In the genomic region with DNA sequence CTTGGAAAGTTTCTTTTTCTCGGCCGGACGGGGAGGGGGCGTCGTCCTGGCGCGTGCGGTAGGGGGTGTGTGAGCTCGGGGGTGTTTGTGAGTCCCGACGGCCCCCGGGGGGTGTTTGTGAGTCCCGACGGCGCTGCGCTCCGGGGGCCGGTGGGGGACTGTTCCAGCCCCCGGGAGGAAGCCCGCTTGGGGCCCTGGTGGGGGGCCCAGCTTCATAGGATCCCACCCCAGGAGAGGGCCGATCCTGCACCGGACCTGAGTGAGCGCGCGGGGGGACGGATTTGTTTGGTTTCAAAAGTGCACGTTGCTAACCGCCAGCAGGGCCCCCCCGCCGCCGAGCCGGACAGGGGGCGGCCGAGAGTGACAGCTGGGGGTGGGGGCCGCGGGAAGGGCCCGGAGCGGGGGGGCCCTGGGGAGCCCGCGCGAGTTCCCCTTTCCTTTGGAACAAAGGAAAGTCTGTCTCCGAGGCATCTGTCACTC, we compare ENCODE assay signal across 8 cellular contexts. TPM values are rescaled to one million over a fixed set of nuclear protein-coding genes. Genes with fewer than 3 reads are reported as not detected.
DNase-seq lines count a peak whose midpoint lies in the region; ATAC-seq, FAIRE-seq and TF ChIP-seq lines count a peak whose summit lies in the region.

No MANE protein-coding gene starts in this region.

- intact Hi-C loops in IMR-90 (cut with micrococcal nuclease) = loop anchor here (2.0 kb wide), 1 partner anchor 31 kb away; the partner anchor contains the start of gene RAB5IF

- no peak for FAIRE-seq in urothelium cell line (lab: Jason Lieb, UNC)

- H3K9me3 Mint-ChIP-seq in naive thymus-derived CD8-positive, alpha-beta T cell = no peaks in the 10 kb centered on the region

- TF ChIP-seq CTCF in IMR-90 (conservative IDR thresholded peaks at IDR 0.05; ENCODE audit: low read depth, low read length) = no peak

- 0 out of 2 replicates have a peak, but pooled peaks have one; percentile 17 for TF ChIP-seq POLR2A in IMR-90 (IDR thresholded peaks at IDR 0.05; ENCODE audit: low read depth, low read length)

- H3K9me1 ChIP-seq in IMR-90 (ENCODE audit: insufficient read depth, low read length) = peaks cover 30% of the 10 kb centered on the region

- no peak overlapping the region; the same call in 1 of the 2 replicates for H3K18ac ChIP-seq in IMR-90 (ENCODE audit: low read depth, low read length)

- H3K14ac ChIP-seq in IMR-90 (replicated peaks; ENCODE audit: low read depth, low read length) = peak overlapping the region; percentile 58; the same call in 1 of the 2 replicates

- peak overlapping the region; percentile 63 for H3K4me2 ChIP-seq in IMR-90 (ENCODE audit: low read depth, low read length)

- H3K4me1 Mint-ChIP-seq in naive thymus-derived CD8-positive, alpha-beta T cell = peaks cover 25 to 60% (median 39%) of the 10 kb centered on the region in 4 donors

- H4K91ac ChIP-seq in IMR-90 (ENCODE audit: insufficient read depth, low read depth, low read length) = no peak overlapping the region

- H2BK120ac ChIP-seq in IMR-90 (ENCODE audit: low read depth, low read length) = no peak overlapping the region; the same call in 1 of the 2 replicates

- CTCF ChIA-PET in IMR-90 (lab: Yijun Ruan, JAX) = no interaction called here

- in situ Hi-C loops in IMR-90 (cut with MboI; ENCODE audit: low sequenced_read_pairs) = no loop called here

- POLR2A ChIA-PET in IMR-90 (lab: Charles Lee; ENCODE audit: unreplicated experiment) = no interaction called here
- POLR2A ChIA-PET in naive thymus-derived CD8-positive, alpha-beta T cell (lab: Charles Lee) = interaction anchor here (0.9 to 18.2 kb wide), 8 partner anchors 12 to 401 kb away, joined by 3 to 448 read pairs (median 8); partner anchors contain the start of genes RAB5IF and SLA2

- H2BK5ac ChIP-seq in IMR-90 (ENCODE audit: low read depth, low read length, poor library complexity, severe bottlenecking) = peak overlapping the region; percentile 18

- H3K36me3 ChIP-seq in IMR-90 (ENCODE audit: control insufficient read depth, insufficient read depth, low read length) = peaks cover 5% of the 10 kb centered on the region

- dilution Hi-C loops in IMR-90 (cut with HindIII; ENCODE audit: low sequenced_read_pairs, unreplicated experiment) = no loop called here

- peak; percentile 50 for DNase-seq in ELF-1 (ENCODE audit: low read depth, low spot score)
- no peak for DNase-seq in IMR-90
- peak; percentile 35 for DNase-seq in activated CD4-positive, alpha-beta T cell treated with anti-CD3 and anti-CD28 coated beads for 48 hours
- peak in 5 of 10 donors; percentile 29 to 72 (median 46) for DNase-seq in naive thymus-derived CD8-positive, alpha-beta T cell
- peak; percentile 32 for DNase-seq in urothelium cell line (ENCODE audit: low spot score)
- no peak for DNase-seq in A172 (ENCODE audit: low spot score)

- 0% methylated on average over 10 of the region's 42 CpGs; no CpG with 5 or more reads in 1 of the 2 experiments for WGBS in IMR-90 (ENCODE audit: extremely low coverage in 2 of 2, insufficient read length in 1 of 2), 2 experiments

- 0 out of 2 replicates have a peak overlapping the region, but pooled peaks have one; percentile 3 for H3K4ac ChIP-seq in IMR-90 (ENCODE audit: low read depth, low read length)

- peak overlapping the region in 8 of 10 donors; percentile 87 to 98 (median 94) for H3K27ac Mint-ChIP-seq in naive thymus-derived CD8-positive, alpha-beta T cell

- H3K9me3 ChIP-seq in IMR-90 (ENCODE audit: control insufficient read depth, insufficient read depth, low read length) = no peaks in the 10 kb centered on the region

- H3K9ac ChIP-seq in IMR-90 (ENCODE audit: low read depth, low read length) = peak overlapping the region; percentile 71

- H3K27ac ChIP-seq in IMR-90 (ENCODE audit: insufficient read depth, low read length) = peak overlapping the region; percentile 81

- H3K4me3 Mint-ChIP-seq in naive thymus-derived CD8-positive, alpha-beta T cell = peak overlapping the region; percentile 33 to 97 (median 84)

- TF ChIP-seq RAD21 in IMR-90 (IDR thresholded peaks at IDR 0.05; ENCODE audit: low read length) = no peak

- no peak overlapping the region for H3K56ac ChIP-seq in IMR-90 (ENCODE audit: extremely low read depth, insufficient read depth, low read length)

- no peak overlapping the region for H2BK15ac ChIP-seq in IMR-90 (ENCODE audit: low read depth, low read length)

- no peak overlapping the region for H4K5ac ChIP-seq in IMR-90 (ENCODE audit: low read depth, low read length)

- H2AK9ac ChIP-seq in IMR-90 (replicated peaks; ENCODE audit: low read depth, low read length, poor library complexity) = peak overlapping the region; percentile 97

- peaks cover 35% of the 10 kb centered on the region for H4K20me1 ChIP-seq in IMR-90 (ENCODE audit: insufficient read depth, low read length)

- H3K4me3 ChIP-seq in IMR-90 (ENCODE audit: insufficient read depth, low read depth, low read length) = peak overlapping the region; percentile 60

- H2BK20ac ChIP-seq in IMR-90 (ENCODE audit: low read depth, low read length) = no peak overlapping the region

- ATAC-seq in IMR-90 (ENCODE audit: low read depth) = peak; percentile 3
- peak; percentile 23 for ATAC-seq in esophagus mucosa
- peak; percentile 4 to 9 for ATAC-seq in naive thymus-derived CD8-positive, alpha-beta T cell
- ATAC-seq in GM18867 (IDR thresholded peaks at IDR 0.05; ENCODE audit: unreplicated experiment) = no peak

- BruUV-seq in IMR-90 (replicated peaks; lab: Mats Ljungman, UMichigan) = no TSS peak

- H3K23ac ChIP-seq in IMR-90 (ENCODE audit: low read depth, low read length) = no peak overlapping the region

- H3K4me1 ChIP-seq in IMR-90 (ENCODE audit: control insufficient read depth, insufficient read depth, low read length) = peaks cover 13% of the 10 kb centered on the region

- H4K8ac ChIP-seq in IMR-90 (ENCODE audit: low read depth in 2 of 2, low read length in 2 of 2) = no peak overlapping the region

- H3K36me3 Mint-ChIP-seq in naive thymus-derived CD8-positive, alpha-beta T cell = peaks cover 0 to 14% (median 0%) of the 10 kb centered on the region in 3 donors

- H2AK5ac ChIP-seq in IMR-90 (ENCODE audit: low read depth, low read length) = peak overlapping the region; percentile 59

- peaks cover 26 to 46% of the 10 kb centered on the region in 2 experiments for H3K79me1 ChIP-seq in IMR-90 (ENCODE audit: low read depth in 1 of 2, low read length in 2 of 2)

- H3K27me3 Mint-ChIP-seq in naive thymus-derived CD8-positive, alpha-beta T cell = no peaks in the 10 kb centered on the region

- H3K27me3 ChIP-seq in IMR-90 (ENCODE audit: control insufficient read depth, insufficient read depth, low read length) = no peaks in the 10 kb centered on the region

- peak overlapping the region; percentile 92 for H2AFZ ChIP-seq in IMR-90 (replicated peaks; ENCODE audit: low read length, poor library complexity)

TF ChIP-seq in IMR-90, 13 proteins besides CTCF, POLR2A, EP300 and RAD21:
- TF ChIP-seq RFX5 (IDR thresholded peaks at IDR 0.05; ENCODE audit: low read depth, low read length) (no peak), MAFK (IDR thresholded peaks at IDR 0.05; ENCODE audit: low read depth, low read length) (no peak), CHD1 (IDR thresholded peaks at IDR 0.05; ENCODE audit: low read depth, low read length) (peak; percentile 69; the same call in 1 of the 2 replicates), FOS (IDR thresholded peaks at IDR 0.05; ENCODE audit: low read depth, low read length) (no peak), BHLHE40 (IDR thresholded peaks at IDR 0.05; ENCODE audit: low read depth, low read length) (peak; percentile 26; the same call in 1 of the 2 replicates)

RNA-seq across cellular contexts. Expression of gene TGIF2, which starts 0.4 kb away (rescaled TPM):
- total RNA-seq in IMR-90 (2012; rRNA removed) (9.7 and 10.6 TPM in 2 replicates), esophagus mucosa (7.5 TPM)
- polyA plus RNA-seq in IMR-90 (2012; rRNA removed) = 11.6 and 12.7 TPM in 2 replicates
- polyA plus RNA-seq in IMR-90 (2012; cell fraction: cytosol; rRNA removed) = 7.5 and 9.7 TPM in 2 replicates
- 9.9 and 15.1 TPM in 2 replicates for polyA plus RNA-seq in IMR-90 (2012; cell fraction: nucleus; rRNA removed; ENCODE audit: low replicate concordance)
- 10 to 100 TPM; 37.8 to 38.4 TPM for total RNA-seq in naive thymus-derived CD8-positive, alpha-beta T cell
- polyA plus RNA-seq in naive thymus-derived CD8-positive, alpha-beta T cell = 10 to 100 TPM; 25.7 to 36.8 (median 30.8) TPM
- 23.7 and 32.6 TPM in 2 replicates for total RNA-seq in A172 (2014; rRNA removed; shearing (Covaris generic))

RNA-seq across cellular contexts. Expression of gene RAB5IF, which starts 31.7 kb away (rescaled TPM):
- total RNA-seq in IMR-90 (2012; rRNA removed) (74.0 and 90.3 TPM in 2 replicates), esophagus mucosa (185 TPM)
- 93.1 and 96.6 TPM in 2 replicates for polyA plus RNA-seq in IMR-90 (2012; rRNA removed)
- 60.5 and 63.1 TPM in 2 replicates for polyA plus RNA-seq in IMR-90 (2012; cell fraction: cytosol; rRNA removed)
- 30.9 and 74.4 TPM in 2 replicates for polyA plus RNA-seq in IMR-90 (2012; cell fraction: nucleus; rRNA removed; ENCODE audit: low replicate concordance)
- 10 to 100 TPM; 58.1 to 59.7 TPM for total RNA-seq in naive thymus-derived CD8-positive, alpha-beta T cell
- 100 to 1,000 TPM; 113 to 141 (median 138) TPM for polyA plus RNA-seq in naive thymus-derived CD8-positive, alpha-beta T cell
- 338 and 339 TPM in 2 replicates for total RNA-seq in A172 (2014; rRNA removed; shearing (Covaris generic))

RNA-seq across cellular contexts. Expression of gene MYL9, which starts 32.5 kb away (rescaled TPM):
- total RNA-seq in IMR-90 (2012; rRNA removed) = 90.0 and 97.5 TPM in 2 replicates
- polyA plus RNA-seq in IMR-90 (2012; rRNA removed) = 425 and 491 TPM in 2 replicates
- polyA plus RNA-seq in IMR-90 (2012; cell fraction: cytosol; rRNA removed) = 389 and 526 TPM in 2 replicates
- 246 and 255 TPM in 2 replicates for polyA plus RNA-seq in IMR-90 (2012; cell fraction: nucleus; rRNA removed; ENCODE audit: low replicate concordance)
- total RNA-seq in esophagus mucosa = 28.8 TPM
- not detected for total RNA-seq in naive thymus-derived CD8-positive, alpha-beta T cell
- polyA plus RNA-seq in naive thymus-derived CD8-positive, alpha-beta T cell = under 1 TPM in 1 of 3 donors, not detected in 2; 0.05 TPM
- total RNA-seq in A172 (2014; rRNA removed; shearing (Covaris generic)) = 9.4 and 9.8 TPM in 2 replicates

Comparison
In these comparisons a context has a peak if more than half of its experiments do, and no peak if none do; other contexts are left out.
1. DNase-seq: peak in ELF-1 (single experiment), activated CD4-positive, alpha-beta T cell treated with anti-CD3 and anti-CD28 coated beads for 48 hours (single experiment) and urothelium cell line (single experiment); none in IMR-90 (single experiment) and A172 (single experiment).